In the genomic region with DNA sequence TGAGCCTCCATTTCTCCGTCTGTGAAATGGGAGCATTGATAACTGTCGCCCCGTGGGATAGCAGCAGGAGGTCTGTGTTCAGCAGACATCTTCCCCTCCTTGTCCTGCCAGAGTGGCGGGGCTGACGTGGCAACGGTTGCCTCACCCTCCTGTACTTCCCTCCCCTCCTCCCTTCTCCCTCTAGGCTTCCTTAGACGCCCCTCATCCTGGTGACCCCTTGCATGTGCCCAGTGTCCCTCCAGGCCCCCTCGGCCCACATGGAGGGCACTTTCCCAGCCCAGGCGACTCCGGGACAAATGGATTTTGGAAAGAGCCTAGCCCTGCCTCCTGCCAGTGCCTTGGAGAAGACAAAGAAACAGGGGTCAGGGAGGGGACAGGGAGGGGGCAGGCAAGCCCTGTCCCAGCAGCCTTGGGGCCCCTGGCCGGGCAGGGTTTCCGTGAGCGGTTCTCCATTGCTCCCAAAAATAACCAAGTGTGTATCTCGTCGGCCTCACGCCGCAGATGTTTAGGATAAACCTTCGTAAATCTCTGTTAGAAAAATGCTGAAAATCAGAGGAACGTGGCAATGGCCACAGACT, we compare ENCODE assay signal across 16 cellular contexts. TPM values are rescaled to one million over a fixed set of nuclear protein-coding genes. Genes with fewer than 3 reads are reported as not detected.
A peak's percentile ranks its signal among the peaks of the same experiment; 100 is the strongest.
DNase-seq lines count a peak whose midpoint lies in the region; ATAC-seq and TF ChIP-seq lines count a peak whose summit lies in the region.
"Had no signal": no experiment of that assay in that cellular context is flagged by ENCODE, and none has a peak within 500 bp of the region (broad histone marks: within the 10 kb centered on the region; RNA-seq: fewer than 3 reads in every experiment).

No MANE protein-coding gene starts in this region.

- no peaks in the 10 kb centered on the region for H3K4me1 Mint-ChIP-seq in activated CD4-positive, alpha-beta T cell treated with anti-CD3 and anti-CD28 coated beads, Interleukin-2, amount 10 ng/mL, durations not matched to agents 24 days and 14 days
- H3K4me1 Mint-ChIP-seq: activated CD4-positive, alpha-beta memory T cell treated with anti-CD3 and anti-CD28 coated beads, Interleukin-2, amount 10 ng/mL, durations not matched to agents 7 days and 5 days; naive thymus-derived CD4-positive, alpha-beta T cell had no signal

- H3K79me2 ChIP-seq in mammary epithelial cell (ENCODE audit: insufficient read depth, low read length): no peaks in the 10 kb centered on the region

- no peaks in the 10 kb centered on the region for H3K27me3 Mint-ChIP-seq in activated CD4-positive, alpha-beta T cell treated with anti-CD3 and anti-CD28 coated beads, Interleukin-2, amount 10 ng/mL, durations not matched to agents 24 days and 14 days

- H3K9me3 ChIP-seq in breast epithelium (peaks cover 6% of the 10 kb centered on the region in 2 donors), mammary epithelial cell (replicated peaks; ENCODE audit: insufficient read depth, low read length) (no peaks in the 10 kb centered on the region), psoas muscle (peaks cover 6% of the 10 kb centered on the region), vagina (no peaks in the 10 kb centered on the region)

- H2AFZ ChIP-seq in mammary epithelial cell (ENCODE audit: low read depth, low read length): no peak overlapping the region

- no peak overlapping the region for H3K4me3 Mint-ChIP-seq in activated CD4-positive, alpha-beta T cell treated with anti-CD3 and anti-CD28 coated beads, Interleukin-2, amount 10 ng/mL, durations not matched to agents 24 days and 14 days
- H3K4me3 Mint-ChIP-seq: activated CD4-positive, alpha-beta memory T cell treated with anti-CD3 and anti-CD28 coated beads, Interleukin-2, amount 10 ng/mL, durations not matched to agents 7 days and 5 days; IgD-negative memory B cell; naive thymus-derived CD4-positive, alpha-beta T cell had no signal

- peak overlapping the region; percentile 40 to 90 for H3K27ac ChIP-seq in breast epithelium
- H3K27ac ChIP-seq in mammary epithelial cell (ENCODE audit: insufficient read depth, low read depth, low read length): no peak overlapping the region
- H3K27ac ChIP-seq in psoas muscle: peak overlapping the region; percentile 75
- peak overlapping the region; percentile 81 for H3K27ac ChIP-seq in vagina

- H3K9ac ChIP-seq in mammary epithelial cell (ENCODE audit: insufficient read depth, low read length): no peak overlapping the region

- peak in 1 of 2 donors; percentile 30 for DNase-seq in breast epithelium (ENCODE audit: low spot score in 2 of 2)
- DNase-seq in mammary epithelial cell: no peak
- DNase-seq in left kidney (ENCODE audit: low read depth, low spot score): peak; percentile 53
- no peak for DNase-seq in psoas muscle
- DNase-seq in vagina (ENCODE audit: extremely low spot score in 2 of 2): no peak
- DNase-seq in activated CD4-positive, alpha-beta T cell treated with anti-CD3 and anti-CD28 coated beads, Interleukin-2, amount 10 ng/mL, durations not matched to agents 24 days and 14 days: no peak
- no peak for DNase-seq in MV-4-11 (lab: John Stamatoyannopoulos, UW)
- DNase-seq: 8988T; activated CD4-positive, alpha-beta memory T cell treated with anti-CD3 and anti-CD28 coated beads, Interleukin-2, amount 10 ng/mL, durations not matched to agents 7 days and 5 days; activated naive CD4-positive, alpha-beta T cell; naive thymus-derived CD4-positive, alpha-beta T cell; NCI-H2029 treated with DMSO at 0.1 percent for 48 hours; stimulated activated CD4-positive, alpha-beta T cell treated with anti-CD3 and anti-CD28 coated beads, Interleukin-4, amount 100 ng/mL, for 1 hour; stimulated activated naive CD8-positive, alpha-beta T cell treated with anti-CD3 and anti-CD28 coated beads, Interleukin-15, Interleukin-2, amounts not matched to agents 100 U/mL and 50 U/mL, for 24 hours had no signal

- H3K36me3 ChIP-seq in breast epithelium (no peaks in the 10 kb centered on the region), mammary epithelial cell (ENCODE audit: insufficient read depth, low read length) (no peaks in the 10 kb centered on the region), psoas muscle (ENCODE audit: insufficient read depth in 1 of 2, low read depth in 1 of 2) (no peaks in the 10 kb centered on the region), vagina (no peaks in the 10 kb centered on the region)

- CTCF ChIA-PET in mammary epithelial cell (lab: Charles Lee; ENCODE audit: low non-redundant PET): no interaction called here

- in situ Hi-C loops in mammary epithelial cell (cut with MboI; ENCODE audit: low sequenced_read_pairs in 2 of 2): no loop called here

- H3K27ac Mint-ChIP-seq in activated CD4-positive, alpha-beta T cell treated with anti-CD3 and anti-CD28 coated beads, Interleukin-2, amount 10 ng/mL, durations not matched to agents 24 days and 14 days: no peak overlapping the region
- H3K27ac Mint-ChIP-seq: activated CD4-positive, alpha-beta memory T cell treated with anti-CD3 and anti-CD28 coated beads, Interleukin-2, amount 10 ng/mL, durations not matched to agents 7 days and 5 days; IgD-negative memory B cell; naive thymus-derived CD4-positive, alpha-beta T cell had no signal

- H3K4me1 ChIP-seq in breast epithelium: peaks cover 0 to 5% of the 10 kb centered on the region in 2 donors
- no peaks in the 10 kb centered on the region for H3K4me1 ChIP-seq in mammary epithelial cell (ENCODE audit: insufficient read depth, low read length)
- H3K4me1 ChIP-seq in psoas muscle: no peaks in the 10 kb centered on the region
- H3K4me1 ChIP-seq in vagina: peaks cover 20% of the 10 kb centered on the region

- H3K4me3 ChIP-seq in breast epithelium: peak overlapping the region in 1 of 3 donors; percentile 33
- no peak overlapping the region for H3K4me3 ChIP-seq in mammary epithelial cell (replicated peaks in 1 of 3; ENCODE audit: insufficient read depth in 1 of 3, low read depth in 2 of 3, low read length in 3 of 3)
- peak overlapping the region; percentile 19 for H3K4me3 ChIP-seq in psoas muscle
- H3K4me3 ChIP-seq in vagina: no peak overlapping the region

- BruUV-seq in mammary epithelial cell (replicated peaks; lab: Mats Ljungman, UMichigan): no TSS peak

- dilution Hi-C loops in mammary epithelial cell (cut with HindIII; ENCODE audit: low sequenced_read_pairs): no loop called here

- TF ChIP-seq CTCF in breast epithelium (IDR thresholded peaks at IDR 0.05) (no peak), mammary epithelial cell (conservative IDR thresholded peaks at IDR 0.05 in 1 of 2, IDR thresholded peaks at IDR 0.05 in 1 of 2; ENCODE audit: extremely low read depth in 1 of 2, insufficient read depth in 1 of 2, low read depth in 1 of 2, low read length in 2 of 2) (no peak), psoas muscle (IDR thresholded peaks at IDR 0.05) (no peak), vagina (IDR thresholded peaks at IDR 0.05) (no peak)

- H3K9me3 Mint-ChIP-seq in activated CD4-positive, alpha-beta T cell treated with anti-CD3 and anti-CD28 coated beads, Interleukin-2, amount 10 ng/mL, durations not matched to agents 24 days and 14 days: no peaks in the 10 kb centered on the region
- H3K9me3 Mint-ChIP-seq: activated CD4-positive, alpha-beta memory T cell treated with anti-CD3 and anti-CD28 coated beads, Interleukin-2, amount 10 ng/mL, durations not matched to agents 7 days and 5 days had no signal

- ATAC-seq in psoas muscle: peak in 1 of 4 donors; percentile 33
- ATAC-seq in HG03342 (IDR thresholded peaks at IDR 0.05; ENCODE audit: unreplicated experiment): no peak
- ATAC-seq: naive thymus-derived CD4-positive, alpha-beta T cell; stimulated activated naive CD8-positive, alpha-beta T cell treated with anti-CD3 and anti-CD28 coated beads, Interleukin-15, Interleukin-2, amounts not matched to agents 100 U/mL and 50 U/mL, for 24 hours had no signal

- no peaks in the 10 kb centered on the region for H4K20me1 ChIP-seq in mammary epithelial cell (ENCODE audit: insufficient read depth, low read length)

- no peak for TF ChIP-seq POLR2A in breast epithelium (IDR thresholded peaks at IDR 0.05)
- TF ChIP-seq POLR2A in vagina (IDR thresholded peaks at IDR 0.05): no peak

- H3K4me2 ChIP-seq in mammary epithelial cell (ENCODE audit: insufficient read depth, low read depth, low read length): no peak overlapping the region

- no peaks in the 10 kb centered on the region for H3K27me3 ChIP-seq in breast epithelium
- H3K27me3 ChIP-seq in mammary epithelial cell (ENCODE audit: insufficient read depth, low read length): no peaks in the 10 kb centered on the region
- peaks cover 0 to 8% (median 0%) of the 10 kb centered on the region in 3 donors for H3K27me3 ChIP-seq in psoas muscle (ENCODE audit: insufficient read depth in 3 of 3, low read length in 2 of 3)
- no peaks in the 10 kb centered on the region for H3K27me3 ChIP-seq in vagina

- intact Hi-C loops in breast epithelium (cut with DNase I; ENCODE audit: low total_unique reads) (no loop called here), mammary epithelial cell (cut with micrococcal nuclease) (no loop called here), psoas muscle (cut with DNase I) (no loop called here), vagina (cut with DNase I) (no loop called here)
- intact Hi-C loops in activated CD4-positive, alpha-beta T cell treated with anti-CD3 and anti-CD28 coated beads, Interleukin-2, amount 10 ng/mL, durations not matched to agents 24 days and 14 days (cut with micrococcal nuclease): no loop called here

- WGBS in mammary epithelial cell (ENCODE audit: low coverage, missing lambda C conversion rate): 84% methylated on average over 12 of the region's 19 CpGs
- WGBS in psoas muscle, 3 donors: 29 to 48% (median 33%) methylated on average over 19 of the region's 19 CpGs

- no peaks in the 10 kb centered on the region for H3K36me3 Mint-ChIP-seq in activated CD4-positive, alpha-beta T cell treated with anti-CD3 and anti-CD28 coated beads, Interleukin-2, amount 10 ng/mL, durations not matched to agents 24 days and 14 days (ENCODE audit: low read depth)
- H3K36me3 Mint-ChIP-seq: IgD-negative memory B cell; naive thymus-derived CD4-positive, alpha-beta T cell had no signal

RNA-seq across cellular contexts. Expression of a gene that starts 38.3 kb away (rescaled TPM):
- 10 to 100 TPM in 1 of 3 donors, 1 to 10 TPM in 2; 6.3 to 17.0 (median 9.9) TPM for total RNA-seq in breast epithelium
- 1 to 10 TPM in 1 of 2 donors, under 1 TPM in 1; 0.50 to 2.9 TPM for total RNA-seq in mammary epithelial cell
- polyA plus RNA-seq in mammary epithelial cell: 1.5 TPM
- polyA minus RNA-seq in mammary epithelial cell: 0.36 TPM
- 10 to 100 TPM; 13.7 to 20.4 (median 16.4) TPM for total RNA-seq in psoas muscle
- 1 to 10 TPM; 8.0 to 9.7 (median 8.2) TPM for polyA plus RNA-seq in psoas muscle
- 30.9 TPM for total RNA-seq in vagina
- 0.05 and 0.31 TPM in 2 replicates for total RNA-seq in activated CD4-positive, alpha-beta T cell treated with anti-CD3 and anti-CD28 coated beads, Interleukin-2, amount 10 ng/mL, durations not matched to agents 24 days and 14 days
- polyA plus RNA-seq: IgD-negative memory B cell had no signal
